1 cellular context compared by ENCODE assay signal in genomic region chr12:124392271-124392990, GRCh38.
TF ChIP-seq lines count a peak whose summit lies in the region.

No MANE protein-coding gene starts in this region.

TF ChIP-seq in GM12878, 131 proteins besides CTCF, POLR2A, EP300 and RAD21 (continued from another document):
- TF ChIP-seq ZBTB40 (IDR thresholded peaks at IDR 0.05; ENCODE audit: borderline replicate concordance) (no peak), HDAC2 (IDR thresholded peaks at IDR 0.05) (no peak), STAT1 (conservative IDR thresholded peaks at IDR 0.05) (no peak), PKNOX1 (IDR thresholded peaks at IDR 0.05) (peak; percentile 20; the same call in 1 of the 2 replicates), STAT3 (IDR thresholded peaks at IDR 0.05; ENCODE audit: low read depth, low read length) (no peak)
